Comparison of ENCODE assay signal across 11 cellular contexts in the genomic region with DNA sequence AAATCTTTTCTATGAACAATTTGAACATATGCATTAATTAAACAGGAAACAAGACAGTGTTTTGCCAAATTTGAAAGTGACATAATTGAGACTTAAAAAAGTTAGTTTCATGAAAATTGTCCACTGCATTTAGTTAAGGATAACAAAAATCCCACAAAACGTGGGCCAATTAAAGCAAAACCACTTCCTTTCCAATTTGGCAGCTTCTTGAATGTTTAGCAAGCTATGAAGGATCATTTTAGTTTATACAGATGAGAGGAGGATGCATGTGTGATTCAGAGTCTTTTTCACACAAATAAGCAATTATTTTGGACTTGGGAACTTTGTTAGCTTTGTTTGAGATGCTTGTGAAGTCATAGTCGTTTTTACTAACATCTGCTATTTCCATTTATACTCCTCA.
A peak's percentile ranks its signal among the peaks of the same experiment; 100 is the strongest.
DNase-seq lines count a peak whose midpoint lies in the region; ATAC-seq and TF ChIP-seq lines count a peak whose summit lies in the region.
"Had no signal": no experiment of that assay in that cellular context is flagged by ENCODE, and none has a peak within 500 bp of the region (broad histone marks: within the 10 kb centered on the region; RNA-seq: fewer than 3 reads in every experiment).

No MANE protein-coding gene starts in this region.

- H3K9me3 ChIP-seq in Panc1 (ENCODE audit: control insufficient read depth, insufficient read depth, low read depth, low read length) = no peaks in the 10 kb centered on the region
- H3K9me3 ChIP-seq: Caco-2 had no signal

- H3K36me3 ChIP-seq in Panc1 (ENCODE audit: control insufficient read depth, insufficient read depth, low read length) = no peaks in the 10 kb centered on the region

- intact Hi-C loops in Panc1 (cut with micrococcal nuclease; ENCODE audit: unreplicated experiment) = loop anchor here (10.0 kb wide), 1 partner anchor 232 kb away; no protein-coding TSS in a partner anchor

- POLR2A ChIA-PET in Panc1 (lab: Charles Lee) = no interaction called here

- in situ Hi-C loops in Panc1 (cut with HindIII; ENCODE audit: low pct_unique_long_range_greater_than_20kb, low sequenced_read_pairs) = no loop called here

- DNase-seq in COLO829 (ENCODE audit: low spot score) (peak; percentile 5), Panc1 (ENCODE audit: low read depth, low spot score) (no peak), foreskin melanocyte (peak; percentile 57), superior temporal gyrus (ENCODE audit: extremely low spot score) (peak; percentile 61), foreskin fibroblast (no peak), SIG-M5 treated with dmso at 0.1 percent for 504 hours (lab: John Stamatoyannopoulos, UW; ENCODE audit: unreplicated experiment) (no peak)
- DNase-seq: AML-193, Caco-2, GDM1 had no signal

- TF ChIP-seq CTCF in Panc1 (IDR thresholded peaks at IDR 0.05) (peak; percentile 15; the same call in 1 of the 2 replicates), foreskin fibroblast (IDR thresholded peaks at IDR 0.05; ENCODE audit: low read depth, low read length) (no peak)

- no peaks in the 10 kb centered on the region; the same call in 1 of the 2 replicates for H3K27me3 ChIP-seq in Panc1 (ENCODE audit: control insufficient read depth, insufficient read depth, low read length)

- H3K4me3 ChIP-seq in Panc1 (ENCODE audit: low read depth in 2 of 2, low read length in 2 of 2) (no peak overlapping the region), foreskin fibroblast (ENCODE audit: low read depth in 1 of 2, low read length in 2 of 2) (no peak overlapping the region)
- H3K4me3 ChIP-seq: GM23338 had no signal

- no TSS peak for BruUV-seq in Panc1 (replicated peaks; lab: Mats Ljungman, UMichigan)

- no peaks in the 10 kb centered on the region for H3K4me1 ChIP-seq in Panc1 (ENCODE audit: control insufficient read depth, insufficient read depth, low read length)
- H3K4me1 ChIP-seq: Caco-2 had no signal

- CTCF ChIA-PET in Panc1 (lab: Charles Lee) = no interaction called here

- no peak for ATAC-seq in Panc1
- no peak for ATAC-seq in HG03460 (IDR thresholded peaks at IDR 0.05; ENCODE audit: unreplicated experiment)
- ATAC-seq: GM23338 had no signal

- H3K27ac ChIP-seq in Panc1 (ENCODE audit: low read length) = no peak overlapping the region

Comparison
In these comparisons a context has a peak if more than half of its experiments do, and no peak if none do; other contexts are left out.
1. DNase-seq: peak in COLO829 (single experiment), foreskin melanocyte (single experiment) and superior temporal gyrus (single experiment); none in Panc1 (single experiment), foreskin fibroblast (0 of 2) and SIG-M5 treated with dmso at 0.1 percent for 504 hours (single experiment).